In the genomic region with DNA sequence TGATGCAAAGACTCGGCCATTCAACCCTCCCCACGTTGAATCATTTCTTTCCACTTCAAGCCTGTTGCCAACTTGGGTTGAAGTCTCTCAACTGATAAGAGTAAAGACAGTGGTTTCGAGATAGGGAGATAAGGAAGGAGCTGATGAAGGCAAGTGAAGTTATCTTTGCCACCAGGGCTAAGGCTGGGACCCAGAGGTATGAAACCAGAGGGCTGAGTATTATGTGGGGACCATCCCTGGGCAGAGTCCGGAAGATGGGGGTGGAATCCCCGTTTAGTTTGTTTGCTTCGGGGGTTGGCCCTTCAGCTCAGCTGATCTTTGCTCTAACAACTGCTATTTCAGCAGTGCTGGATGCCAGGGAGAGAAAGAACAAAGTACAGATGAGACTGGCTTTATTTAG, we compare ENCODE assay signal across 1 cellular context.
TF ChIP-seq lines count a peak whose summit lies in the region.

No MANE protein-coding gene starts in this region.

TF ChIP-seq in SK-N-SH, 30 proteins besides CTCF, POLR2A, EP300 and RAD21:
- TF ChIP-seq TCF12 (IDR thresholded peaks at IDR 0.05) (no peak), NRF1 (IDR thresholded peaks at IDR 0.05; ENCODE audit: low read depth, low read length) (no peak), FOXJ3 (CRISPR knock-in tag; IDR thresholded peaks at IDR 0.05) (no peak), EZH2phosphoT487 (IDR thresholded peaks at IDR 0.05; ENCODE audit: borderline replicate concordance, low read depth) (no peak), FOSL2 (IDR thresholded peaks at IDR 0.05; ENCODE audit: borderline replicate concordance, low read depth) (no peak), YY1 (IDR thresholded peaks at IDR 0.05; ENCODE audit: low read depth) (no peak), ELF1 (IDR thresholded peaks at IDR 0.05) (no peak), CHD2 (IDR thresholded peaks at IDR 0.05; ENCODE audit: low read length, partially characterized antibody) (no peak), RXRA (IDR thresholded peaks at IDR 0.05; ENCODE audit: borderline replicate concordance, low read depth) (no peak), RCOR1 (IDR thresholded peaks at IDR 0.05; ENCODE audit: low read length) (no peak)
- TF ChIP-seq, protein P1, sequence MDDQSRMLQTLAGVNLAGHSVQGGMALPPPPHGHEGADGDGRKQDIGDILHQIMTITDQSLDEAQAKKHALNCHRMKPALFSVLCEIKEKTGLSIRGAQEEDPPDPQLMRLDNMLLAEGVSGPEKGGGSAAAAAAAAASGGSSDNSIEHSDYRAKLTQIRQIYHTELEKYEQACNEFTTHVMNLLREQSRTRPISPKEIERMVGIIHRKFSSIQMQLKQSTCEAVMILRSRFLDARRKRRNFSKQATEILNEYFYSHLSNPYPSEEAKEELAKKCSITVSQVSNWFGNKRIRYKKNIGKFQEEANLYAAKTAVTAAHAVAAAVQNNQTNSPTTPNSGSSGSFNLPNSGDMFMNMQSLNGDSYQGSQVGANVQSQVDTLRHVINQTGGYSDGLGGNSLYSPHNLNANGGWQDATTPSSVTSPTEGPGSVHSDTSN (IDR thresholded peaks at IDR 0.05) = no peak
- TF ChIP-seq, protein P2, sequence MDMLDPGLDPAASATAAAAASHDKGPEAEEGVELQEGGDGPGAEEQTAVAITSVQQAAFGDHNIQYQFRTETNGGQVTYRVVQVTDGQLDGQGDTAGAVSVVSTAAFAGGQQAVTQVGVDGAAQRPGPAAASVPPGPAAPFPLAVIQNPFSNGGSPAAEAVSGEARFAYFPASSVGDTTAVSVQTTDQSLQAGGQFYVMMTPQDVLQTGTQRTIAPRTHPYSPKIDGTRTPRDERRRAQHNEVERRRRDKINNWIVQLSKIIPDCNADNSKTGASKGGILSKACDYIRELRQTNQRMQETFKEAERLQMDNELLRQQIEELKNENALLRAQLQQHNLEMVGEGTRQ (IDR thresholded peaks at IDR 0.05; ENCODE audit: borderline replicate concordance, low read depth, low read length) = no peak
- TF ChIP-seq, protein P3, sequence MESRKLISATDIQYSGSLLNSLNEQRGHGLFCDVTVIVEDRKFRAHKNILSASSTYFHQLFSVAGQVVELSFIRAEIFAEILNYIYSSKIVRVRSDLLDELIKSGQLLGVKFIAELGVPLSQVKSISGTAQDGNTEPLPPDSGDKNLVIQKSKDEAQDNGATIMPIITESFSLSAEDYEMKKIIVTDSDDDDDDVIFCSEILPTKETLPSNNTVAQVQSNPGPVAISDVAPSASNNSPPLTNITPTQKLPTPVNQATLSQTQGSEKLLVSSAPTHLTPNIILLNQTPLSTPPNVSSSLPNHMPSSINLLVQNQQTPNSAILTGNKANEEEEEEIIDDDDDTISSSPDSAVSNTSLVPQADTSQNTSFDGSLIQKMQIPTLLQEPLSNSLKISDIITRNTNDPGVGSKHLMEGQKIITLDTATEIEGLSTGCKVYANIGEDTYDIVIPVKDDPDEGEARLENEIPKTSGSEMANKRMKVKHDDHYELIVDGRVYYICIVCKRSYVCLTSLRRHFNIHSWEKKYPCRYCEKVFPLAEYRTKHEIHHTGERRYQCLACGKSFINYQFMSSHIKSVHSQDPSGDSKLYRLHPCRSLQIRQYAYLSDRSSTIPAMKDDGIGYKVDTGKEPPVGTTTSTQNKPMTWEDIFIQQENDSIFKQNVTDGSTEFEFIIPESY (IDR thresholded peaks at IDR 0.05; ENCODE audit: borderline replicate concordance, low read depth) = no peak
